In the genomic region with DNA sequence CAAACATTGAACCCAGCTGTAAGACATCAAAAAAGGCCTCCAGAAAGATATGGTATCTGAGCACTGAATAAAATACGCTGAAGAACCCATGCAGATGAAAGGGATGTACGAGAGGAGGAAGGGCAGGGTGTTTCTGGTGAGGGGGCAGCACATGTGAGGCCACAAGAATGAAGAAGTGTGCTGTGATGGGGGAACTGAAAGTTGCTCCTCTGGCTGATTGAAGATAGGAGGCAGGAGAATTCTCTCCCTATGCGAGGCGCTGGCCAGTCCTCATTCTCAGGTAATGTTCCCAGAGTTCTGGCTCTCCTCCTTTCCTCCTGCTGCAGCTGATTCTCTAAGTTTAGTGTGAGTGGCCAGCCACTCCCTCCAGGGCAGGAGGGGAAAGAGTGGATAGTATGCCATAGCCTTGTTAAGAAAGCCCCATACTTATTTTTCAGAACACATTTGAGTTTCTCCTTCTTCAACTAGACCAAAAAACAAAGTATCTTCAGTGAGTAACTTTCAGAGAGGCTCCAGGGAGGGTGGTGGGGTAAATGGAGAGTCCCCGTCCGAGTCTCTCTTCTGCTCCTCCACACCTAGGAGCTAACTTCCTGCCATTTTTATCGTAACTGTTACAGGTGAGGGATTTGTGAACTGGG, we compare ENCODE assay signal across 8 cellular contexts. TPM values are rescaled to one million over a fixed set of nuclear protein-coding genes. Genes with fewer than 3 reads are reported as not detected.
DNase-seq lines count a peak whose midpoint lies in the region; ATAC-seq and TF ChIP-seq lines count a peak whose summit lies in the region.

No MANE protein-coding gene starts in this region.

- H3K18ac ChIP-seq in neuronal stem cell (ENCODE audit: low read length): no peak overlapping the region

- no peak overlapping the region for H3K9ac ChIP-seq in neuronal stem cell (ENCODE audit: low read depth, low read length, poor library complexity)

- no peaks in the 10 kb centered on the region for H3K79me1 ChIP-seq in neuronal stem cell (ENCODE audit: low read depth, low read length)

- intact Hi-C loops in uterus (cut with DNase I; ENCODE audit: low total_unique reads): no loop called here

- no peaks in the 10 kb centered on the region for H3K36me3 ChIP-seq in neuronal stem cell (replicated peaks in 1 of 2; ENCODE audit: control insufficient read depth in 2 of 2, insufficient read depth in 2 of 2, low read length in 2 of 2)
- no peaks in the 10 kb centered on the region for H3K36me3 ChIP-seq in uterus

- H2AFZ ChIP-seq in neuronal stem cell (ENCODE audit: low read length): peak overlapping the region; percentile 56

- H3K9me3 ChIP-seq in neuronal stem cell (replicated peaks in 1 of 2; ENCODE audit: control insufficient read depth in 2 of 2, insufficient read depth in 1 of 2, low read depth in 1 of 2, low read length in 2 of 2) (no peaks in the 10 kb centered on the region), uterus (no peaks in the 10 kb centered on the region)

- H3K4me1 ChIP-seq in neuronal stem cell (ENCODE audit: control insufficient read depth in 2 of 2, insufficient read depth in 1 of 2, low read depth in 1 of 2, low read length in 2 of 2) (peaks cover 5 to 6% of the 10 kb centered on the region in 2 donors), uterus (no peaks in the 10 kb centered on the region)

- DNase-seq in MV-4-11 (lab: John Stamatoyannopoulos, UW): peak; percentile 96
- DNase-seq in neuronal stem cell (ENCODE audit: low spot score): no peak
- DNase-seq in uterus: no peak
- DNase-seq in ecto neural progenitor cell (ENCODE audit: low spot score): no peak
- no peak for DNase-seq in AML-193 (lab: John Stamatoyannopoulos, UW)
- no peak for DNase-seq in stimulated activated CD4-positive, alpha-beta T cell treated with anti-CD3 and anti-CD28 coated beads, Interleukin-4, amount 100 ng/mL, for 24 hours

- H3K27me3 ChIP-seq in neuronal stem cell (ENCODE audit: control insufficient read depth in 3 of 3, insufficient read depth in 3 of 3, low read depth in 1 of 3, low read length in 3 of 3) (no peaks in the 10 kb centered on the region), uterus (no peaks in the 10 kb centered on the region)

- no peak overlapping the region for H3K4me3 ChIP-seq in neuronal stem cell (ENCODE audit: low read length in 2 of 2)
- H3K4me3 ChIP-seq in uterus: no peak overlapping the region

- no peak overlapping the region for H3K14ac ChIP-seq in neuronal stem cell (ENCODE audit: low read length)

- no peak overlapping the region for H2BK5ac ChIP-seq in neuronal stem cell (ENCODE audit: low read length)

- no peak for TF ChIP-seq POLR2A in uterus (IDR thresholded peaks at IDR 0.05)

- H2AK5ac ChIP-seq in neuronal stem cell (ENCODE audit: low read depth, low read length): no peak overlapping the region

- no peak overlapping the region for H4K91ac ChIP-seq in neuronal stem cell (ENCODE audit: low read depth, low read length, poor library complexity)

- H4K8ac ChIP-seq in neuronal stem cell (ENCODE audit: low read depth, low read length): no peak overlapping the region

- no peak overlapping the region for H2BK120ac ChIP-seq in neuronal stem cell (ENCODE audit: low read depth, low read length)

- no peak overlapping the region for H3K23ac ChIP-seq in neuronal stem cell (ENCODE audit: low read depth, low read length, poor library complexity)

- H3K4ac ChIP-seq in neuronal stem cell (ENCODE audit: low read length): no peak overlapping the region

- no peak overlapping the region for H3K4me2 ChIP-seq in neuronal stem cell (ENCODE audit: insufficient read depth, low read length, poor library complexity, severe bottlenecking)

- H2BK15ac ChIP-seq in neuronal stem cell (ENCODE audit: low read length): no peak overlapping the region

- ATAC-seq in GM19023 (IDR thresholded peaks at IDR 0.05; ENCODE audit: unreplicated experiment): peak; percentile 79
- ATAC-seq in HG02678 (IDR thresholded peaks at IDR 0.05; ENCODE audit: unreplicated experiment): peak; percentile 88

- H3K27ac ChIP-seq in neuronal stem cell (replicated peaks; ENCODE audit: low read length) (no peak overlapping the region), uterus (no peak overlapping the region)

- WGBS in neuronal stem cell (ENCODE audit: extremely low coverage in 2 of 2, insufficient read length in 2 of 2, insufficient replicate concordance in 1 of 2), 2 donors: no CpG with 5 or more reads among the region's 7 CpGs

- H2BK12ac ChIP-seq in neuronal stem cell (ENCODE audit: low read length): no peak overlapping the region

- no peak for TF ChIP-seq CTCF in uterus (IDR thresholded peaks at IDR 0.05)

RNA-seq across cellular contexts. Expression of a gene that starts 26.9 kb away (rescaled TPM):
- polyA plus RNA-seq in neuronal stem cell (2013, experiment 1 of 2): 7.1 TPM
- polyA plus RNA-seq in neuronal stem cell (2013, experiment 2 of 2): 7.4 TPM
- 10 to 100 TPM; 23.3 to 99.8 (median 66.5) TPM for total RNA-seq in uterus

RNA-seq across cellular contexts. Expression of a gene that starts 38.4 kb away (rescaled TPM):
- 1.0 TPM for polyA plus RNA-seq in neuronal stem cell (2013, experiment 1 of 2)
- 1.6 TPM for polyA plus RNA-seq in neuronal stem cell (2013, experiment 2 of 2)
- 1 to 10 TPM in 2 of 4 donors, not detected in 2; 1.5 to 4.4 TPM for total RNA-seq in uterus
